31 cellular contexts compared by ENCODE assay signal in genomic region chr2:187711122-187711521, GRCh38.
A peak's percentile ranks its signal among the peaks of the same experiment; 100 is the strongest.
DNase-seq lines count a peak whose midpoint lies in the region; ATAC-seq, FAIRE-seq and TF ChIP-seq lines count a peak whose summit lies in the region.
"Had no signal": no experiment of that assay in that cellular context is flagged by ENCODE, and none has a peak within 500 bp of the region (broad histone marks: within the 10 kb centered on the region; RNA-seq: fewer than 3 reads in every experiment).

No MANE protein-coding gene starts in this region.

- no peak overlapping the region for H3K27ac ChIP-seq in HepG2 (ENCODE audit: extremely low read length, insufficient read depth, low read length)
- H3K27ac ChIP-seq in right lobe of liver, result no peak overlapping the region
- H3K27ac ChIP-seq in smooth muscle cell (ENCODE audit: low read depth), result no peak overlapping the region
- H3K27ac ChIP-seq: HL-60, PC-9, SJSA1 had no signal

- no peak for TF ChIP-seq CTCF in HepG2 (CRISPR knock-in tag; IDR thresholded peaks at IDR 0.05)
- no peak for TF ChIP-seq CTCF in right lobe of liver (IDR thresholded peaks at IDR 0.05)
- TF ChIP-seq CTCF in fibroblast of mammary gland (conservative IDR thresholded peaks at IDR 0.05; ENCODE audit: control insufficient read depth, insufficient read depth, low read depth, low read length), result no peak
- no peak for TF ChIP-seq CTCF in smooth muscle cell (IDR thresholded peaks at IDR 0.05; ENCODE audit: borderline replicate concordance, insufficient read depth, poor library complexity, severe bottlenecking)

- H2AFZ ChIP-seq in HepG2 (ENCODE audit: low read length) (no peak overlapping the region), smooth muscle cell (ENCODE audit: low read depth) (peak overlapping the region; percentile 14)
- H2AFZ ChIP-seq: GM23338, PC-9 had no signal

- no peaks in the 10 kb centered on the region for H3K36me3 ChIP-seq in HepG2 (replicated peaks in 1 of 2; ENCODE audit: control insufficient read depth in 1 of 2, insufficient read depth in 2 of 2, low read length in 2 of 2)
- no peaks in the 10 kb centered on the region for H3K36me3 ChIP-seq in right lobe of liver
- H3K36me3 ChIP-seq in smooth muscle cell (ENCODE audit: low read depth), result no peaks in the 10 kb centered on the region
- H3K36me3 ChIP-seq in HAP-1 (replicated peaks), result no peaks in the 10 kb centered on the region
- H3K36me3 ChIP-seq: MG63, SJSA1 had no signal

- TF ChIP-seq POLR2A in HepG2 (IDR thresholded peaks at IDR 0.05; ENCODE audit: insufficient read depth in 1 of 2, low read depth in 2 of 2, low read length in 2 of 2), result no peak
- TF ChIP-seq POLR2A in right lobe of liver (IDR thresholded peaks at IDR 0.05), result no peak

- H3K4me3 ChIP-seq in HepG2 (replicated peaks in 1 of 3; ENCODE audit: insufficient read depth in 1 of 3, low read depth in 2 of 3, low read length in 3 of 3), result no peak overlapping the region
- no peak overlapping the region for H3K4me3 ChIP-seq in right lobe of liver
- no peak overlapping the region for H3K4me3 ChIP-seq in fibroblast of mammary gland (ENCODE audit: control insufficient read depth, low read depth, low read length)
- no peak overlapping the region for H3K4me3 ChIP-seq in smooth muscle cell
- H3K4me3 ChIP-seq in HAP-1, result no peak overlapping the region
- H3K4me3 ChIP-seq: GM23338, MG63, PC-9, SJSA1 had no signal

- POLR2A ChIA-PET in HepG2 (lab: Yijun Ruan, JAX), result no interaction called here

- in situ Hi-C loops in HepG2 (cut with HindIII; ENCODE audit: extremely low pct_ligation_motif_present, low pct_unique_long_range_greater_than_20kb), result no loop called here
- in situ Hi-C loops in HAP-1 (cut with MboI; ENCODE audit: low sequenced_read_pairs), result no loop called here

- no peaks in the 10 kb centered on the region for H3K79me2 ChIP-seq in HepG2 (ENCODE audit: insufficient read depth, low read length)
- no peaks in the 10 kb centered on the region for H3K79me2 ChIP-seq in smooth muscle cell (ENCODE audit: low read depth)

- intact Hi-C loops in HepG2 (cut with micrococcal nuclease; ENCODE audit: unreplicated experiment), result no loop called here
- intact Hi-C loops in right lobe of liver (cut with DNase I), result no loop called here

- H3K27me3 ChIP-seq in HepG2 (ENCODE audit: control insufficient read depth in 1 of 2, insufficient read depth in 2 of 2, low read length in 2 of 2) (no peaks in the 10 kb centered on the region), right lobe of liver (no peaks in the 10 kb centered on the region), smooth muscle cell (ENCODE audit: low read depth) (no peaks in the 10 kb centered on the region), HAP-1 (ENCODE audit: low read depth) (no peaks in the 10 kb centered on the region)
- H3K27me3 ChIP-seq: MG63, SJSA1 had no signal

- ATAC-seq in HepG2 (no peak), right lobe of liver (no peak)
- ATAC-seq: GM23338, HCT116 had no signal

- H3K4me1 ChIP-seq in HepG2 (ENCODE audit: insufficient read depth, low read length) (no peaks in the 10 kb centered on the region), right lobe of liver (no peaks in the 10 kb centered on the region), smooth muscle cell (ENCODE audit: low read depth) (no peaks in the 10 kb centered on the region), HAP-1 (peaks cover 7% of the 10 kb centered on the region; the same call in 1 of the 2 replicates)
- H3K4me1 ChIP-seq: Caco-2, SJSA1 had no signal

- CTCF ChIA-PET in HepG2 (lab: Yijun Ruan, JAX; ENCODE audit: low intra/inter-chr PET ratio, low total read pairs), result no interaction called here

- H3K9ac ChIP-seq in HepG2 (ENCODE audit: insufficient read depth, low read depth, low read length) (no peak overlapping the region), smooth muscle cell (ENCODE audit: low read depth) (no peak overlapping the region)

- no TSS peak for BruUV-seq in HepG2 (replicated peaks; lab: Mats Ljungman, UMichigan)

- H4K20me1 ChIP-seq in HepG2 (ENCODE audit: insufficient read depth, low read length), result no peaks in the 10 kb centered on the region
- H4K20me1 ChIP-seq in smooth muscle cell (ENCODE audit: low read depth), result no peaks in the 10 kb centered on the region

- H3K9me3 ChIP-seq in HepG2 (ENCODE audit: low read length) (no peaks in the 10 kb centered on the region), right lobe of liver (no peaks in the 10 kb centered on the region), smooth muscle cell (replicated peaks; ENCODE audit: low read depth) (no peaks in the 10 kb centered on the region), HAP-1 (no peaks in the 10 kb centered on the region)
- H3K9me3 ChIP-seq: Caco-2, MG63, SJSA1 had no signal

- no peak for TF ChIP-seq RAD21 in HepG2 (CRISPR knock-in tag; IDR thresholded peaks at IDR 0.05)

- FAIRE-seq in HepG2 (lab: Jason Lieb, UNC) (no peak), RCC 7860 (lab: Jason Lieb, UNC) (no peak)
- FAIRE-seq: GM12891 had no signal

- H3F3A ChIP-seq in smooth muscle cell (ENCODE audit: low read depth), result no peaks in the 10 kb centered on the region

- no peak overlapping the region for H3K4me2 ChIP-seq in HepG2 (ENCODE audit: low read depth, low read length)
- peak overlapping the region; percentile 1 for H3K4me2 ChIP-seq in smooth muscle cell
- H3K4me2 ChIP-seq: GM23338, PC-9 had no signal

- TF ChIP-seq EP300 in HepG2 (IDR thresholded peaks at IDR 0.05; ENCODE audit: low read depth in 2 of 2, low read length in 2 of 2) (no peak), HepG2 (CRISPR knock-in tag; IDR thresholded peaks at IDR 0.05; ENCODE audit: borderline replicate concordance) (no peak)

- no peak for DNase-seq in HepG2 (ENCODE audit: low spot score)
- no peak for DNase-seq in right lobe of liver
- peak; percentile 2 for DNase-seq in M059J (ENCODE audit: low read depth)
- peak; percentile 3 for DNase-seq in fibroblast of mammary gland (ENCODE audit: low read depth)
- no peak for DNase-seq in smooth muscle cell (lab: John Stamatoyannopoulos, UW; ENCODE audit: unreplicated experiment)
- no peak for DNase-seq in HAP-1 (ENCODE audit: low spot score in 2 of 2)
- no peak for DNase-seq in RCC 7860 (ENCODE audit: low spot score)
- DNase-seq in NCI-H2081 treated with DMSO at 0.1 percent for 48 hours (lab: John Stamatoyannopoulos, UW), result no peak
- DNase-seq: C1 segment of cervical spinal cord; Caco-2; CD4-positive, alpha-beta memory T cell; DMS153; GDM1; Kasumi-1; MG63; NCI-H1105 treated with DMSO at 0.1 percent for 48 hours; NCI-H146; NCI-H1930; NCI-H446; NCI-H524 treated with DMSO at 0.1 percent for 48 hours; NCI-H82; NK-92 treated with Interleukin-12 subunit alpha and Interleukin-12 subunit beta, amount 100 ng/mL, for 24 hours; PC-9; Right ventricle myocardium superior; RPMI8226; T-helper 1 cell had no signal

TF ChIP-seq in HepG2, 621 proteins besides CTCF, POLR2A, EP300 and RAD21:
- TF ChIP-seq MAFK (conservative IDR thresholded peaks at IDR 0.05 in 1 of 2, IDR thresholded peaks at IDR 0.05 in 1 of 2; ENCODE audit: low read length in 2 of 2), result peak; percentile 68 to 74
- TF ChIP-seq NR2F6 (IDR thresholded peaks at IDR 0.05), result no peak
- TF ChIP-seq NR2F6 (CRISPR knock-in tag; IDR thresholded peaks at IDR 0.05), result no peak
- peak; percentile 61 for TF ChIP-seq MAFF (IDR thresholded peaks at IDR 0.05; ENCODE audit: low read depth, low read length)

Comparison
In these comparisons a context has a peak if more than half of its experiments do, and no peak if none do; other contexts are left out.
1. DNase-seq: peak in M059J (single experiment) and fibroblast of mammary gland (single experiment); none in HepG2 (single experiment), right lobe of liver (0 of 3), smooth muscle cell (single experiment), HAP-1 (0 of 2), RCC 7860 (single experiment) and NCI-H2081 treated with DMSO at 0.1 percent for 48 hours (single experiment).